ENCODE assay signal across 20 cellular contexts in genomic region chr7:98296833-98297232, GRCh38. TPM values are rescaled to one million over a fixed set of nuclear protein-coding genes. Genes with fewer than 3 reads are reported as not detected.
DNase-seq lines count a peak whose midpoint lies in the region; ATAC-seq and TF ChIP-seq lines count a peak whose summit lies in the region.
"Had no signal": no experiment of that assay in that cellular context is flagged by ENCODE, and none has a peak within 500 bp of the region (broad histone marks: within the 10 kb centered on the region; RNA-seq: fewer than 3 reads in every experiment).

No MANE protein-coding gene starts in this region.

- H4K91ac ChIP-seq in H9 (ENCODE audit: insufficient read length, low read depth, low read length) (no peak overlapping the region), mesenchymal stem cell (ENCODE audit: low read length) (no peak overlapping the region)

- H3K27ac ChIP-seq in H9 (ENCODE audit: insufficient read length, low read depth, low read length), result no peak overlapping the region
- H3K27ac ChIP-seq in VCaP, result peak overlapping the region; percentile 64
- peak overlapping the region; percentile 13 for H3K27ac ChIP-seq in mesenchymal stem cell (ENCODE audit: low read length, poor library complexity, severe bottlenecking)
- peak overlapping the region; percentile 38 to 87 (median 74) for H3K27ac ChIP-seq in thyroid gland

- no peaks in the 10 kb centered on the region for H3K23me2 ChIP-seq in H9 (ENCODE audit: insufficient read length, low read depth, low read length, poor library complexity, severe bottlenecking)

- no peak overlapping the region for H3K56ac ChIP-seq in H9 (ENCODE audit: insufficient read length, low read depth, low read length)

- H2AFZ ChIP-seq in H9 (ENCODE audit: low read length) (no peak overlapping the region), mesenchymal stem cell (ENCODE audit: low read depth, low read length) (no peak overlapping the region)

- no peak overlapping the region for H3K4me3 ChIP-seq in mesenchymal stem cell (ENCODE audit: insufficient read depth in 1 of 2, low read depth in 1 of 2, low read length in 2 of 2)
- H3K4me3 ChIP-seq in thyroid gland (replicated peaks in 1 of 3), result no peak overlapping the region

- peaks cover 10 to 20% of the 10 kb centered on the region in 2 experiments for H3K4me1 Mint-ChIP-seq in H9

- H3K4ac ChIP-seq in H9 (ENCODE audit: low read depth, low read length) (no peak overlapping the region), mesenchymal stem cell (ENCODE audit: low read depth in 1 of 2, low read length in 2 of 2) (no peak overlapping the region)

- H2BK120ac ChIP-seq in H9 (ENCODE audit: low read depth, low read length, poor library complexity, severe bottlenecking), result no peak overlapping the region
- H2BK120ac ChIP-seq in mesenchymal stem cell (ENCODE audit: low read depth, low read length), result no peak overlapping the region

- H3K36me3 ChIP-seq in mesenchymal stem cell (ENCODE audit: control insufficient read depth in 1 of 2, insufficient read depth in 2 of 2, low read depth in 1 of 2, low read length in 2 of 2), result peaks cover 67 to 81% of the 10 kb centered on the region in 2 experiments
- peaks cover 13 to 23% of the 10 kb centered on the region in 2 donors for H3K36me3 ChIP-seq in thyroid gland

- no peaks in the 10 kb centered on the region for H3K9me3 ChIP-seq in H9 (ENCODE audit: control insufficient read depth, low read depth, low read length)
- H3K9me3 ChIP-seq in mesenchymal stem cell (ENCODE audit: control insufficient read depth, low read length), result no peaks in the 10 kb centered on the region
- no peaks in the 10 kb centered on the region for H3K9me3 ChIP-seq in thyroid gland

- H3K4me2 ChIP-seq in H9 (ENCODE audit: insufficient read depth, insufficient read length, low read length), result no peak overlapping the region
- no peak overlapping the region for H3K4me2 ChIP-seq in mesenchymal stem cell (ENCODE audit: low read length, poor library complexity, severe bottlenecking)

- no CpG with 5 or more reads among the region's 12 CpGs for WGBS in H9 (ENCODE audit: extremely low coverage, insufficient read length, low lambda C conversion rate)
- WGBS in mesenchymal stem cell, result 82% methylated on average over 12 of the region's 12 CpGs
- 76 to 97% methylated on average over 11 of the region's 12 CpGs for WGBS in thyroid gland, 2 donors

- H3K79me1 ChIP-seq in H9 (ENCODE audit: insufficient read depth, low read depth, low read length, poor library complexity, severe bottlenecking) (no peaks in the 10 kb centered on the region), mesenchymal stem cell (replicated peaks; ENCODE audit: low read length, poor library complexity, severe bottlenecking) (peaks cover 40% of the 10 kb centered on the region)

- no peak for TF ChIP-seq CTCF in H9 (conservative IDR thresholded peaks at IDR 0.05)
- TF ChIP-seq CTCF in VCaP (conservative IDR thresholded peaks at IDR 0.05), result no peak
- TF ChIP-seq CTCF in thyroid gland (IDR thresholded peaks at IDR 0.05), result no peak

- H4K20me1 ChIP-seq in H9 (ENCODE audit: control insufficient read depth, insufficient read depth, insufficient read length), result no peaks in the 10 kb centered on the region

- H3K14ac ChIP-seq in H9 (ENCODE audit: insufficient read depth, low read length), result no peak overlapping the region
- no peak overlapping the region for H3K14ac ChIP-seq in mesenchymal stem cell (ENCODE audit: low read length in 2 of 2)

- H3K9ac ChIP-seq in H9 (ENCODE audit: extremely low read depth, insufficient read length, low read length) (no peak overlapping the region), mesenchymal stem cell (ENCODE audit: low read length) (no peak overlapping the region)

- no peak for ATAC-seq in HG03045 (IDR thresholded peaks at IDR 0.05; ENCODE audit: unreplicated experiment)
- ATAC-seq: SK-N-SH treated with all-trans-retinoic acid at 6 μM for 48 hours had no signal

- no peak overlapping the region for H3K18ac ChIP-seq in H9 (ENCODE audit: insufficient read length, low read depth, low read length)
- H3K18ac ChIP-seq in mesenchymal stem cell (ENCODE audit: low read depth in 1 of 2, low read length in 2 of 2), result no peak overlapping the region

- H3K27ac Mint-ChIP-seq in H9, result peak overlapping the region; percentile 67 to 94 (median 78); a peak in 4 of 7 replicates

- intact Hi-C loops in thyroid gland (cut with DNase I), result no loop called here

- H3K4me1 ChIP-seq in H9 (ENCODE audit: insufficient read depth, low read length), result no peaks in the 10 kb centered on the region
- H3K4me1 ChIP-seq in mesenchymal stem cell (ENCODE audit: control insufficient read depth, insufficient read depth, low read depth, low read length), result peaks cover 13% of the 10 kb centered on the region
- peaks cover 28 to 41% of the 10 kb centered on the region in 2 donors for H3K4me1 ChIP-seq in thyroid gland

- no peak for DNase-seq in H9
- no peak for DNase-seq in mesenchymal stem cell
- no peak for DNase-seq in thyroid gland
- no peak for DNase-seq in ecto neural progenitor cell (ENCODE audit: low spot score)
- no peak for DNase-seq in NCI-H345 treated with DMSO at 0.1 percent for 48 hours (lab: John Stamatoyannopoulos, UW; ENCODE audit: unreplicated experiment)
- DNase-seq: C1 segment of cervical spinal cord, DMS 273 treated with DMSO at 0.1 percent for 48 hours, DND-41, HCEC 1CT, MM.1S, NCI-H1105, NCI-H2081 treated with DMSO at 0.1 percent for 48 hours, NCI-H510A treated with DMSO at 0.1 percent for 48 hours, NCI-H774, OCI-M1, RPMI8226, SIG-M5 had no signal

- H2BK15ac ChIP-seq in H9 (ENCODE audit: low read depth, low read length) (no peak overlapping the region), mesenchymal stem cell (ENCODE audit: low read depth, poor library complexity, severe bottlenecking) (no peak overlapping the region)

- no peaks in the 10 kb centered on the region for H3K27me3 ChIP-seq in H9 (ENCODE audit: insufficient read depth, low read length)
- no peaks in the 10 kb centered on the region for H3K27me3 ChIP-seq in mesenchymal stem cell (ENCODE audit: control insufficient read depth in 1 of 2, insufficient read depth in 1 of 2, low read length in 2 of 2)
- no peaks in the 10 kb centered on the region for H3K27me3 ChIP-seq in thyroid gland

- no peak overlapping the region for H2BK20ac ChIP-seq in H9 (ENCODE audit: low read depth, low read length, poor library complexity, severe bottlenecking)

- no peak overlapping the region for H2BK5ac ChIP-seq in H9 (ENCODE audit: insufficient read length, low read length)
- no peak overlapping the region for H2BK5ac ChIP-seq in mesenchymal stem cell (ENCODE audit: low read depth, low read length, poor library complexity, severe bottlenecking)

- no peak overlapping the region for H4K5ac ChIP-seq in H9 (ENCODE audit: insufficient read length, low read depth, low read length)

- H2BK12ac ChIP-seq in H9 (ENCODE audit: insufficient read length, low read depth, low read length) (no peak overlapping the region), mesenchymal stem cell (ENCODE audit: low read length in 2 of 2) (no peak overlapping the region)

- no peaks in the 10 kb centered on the region for H3K27me3 Mint-ChIP-seq in H9 (ENCODE audit: low read depth)

- H3K79me2 ChIP-seq in H9 (ENCODE audit: insufficient read depth, low read length), result no peaks in the 10 kb centered on the region

- no peak overlapping the region for H3T11ph ChIP-seq in H9 (ENCODE audit: low read length)

- H4K8ac ChIP-seq in H9 (replicated peaks; ENCODE audit: insufficient read length, low read depth, low read length) (no peak overlapping the region), mesenchymal stem cell (ENCODE audit: low read length) (peak overlapping the region; percentile 43)

- no peaks in the 10 kb centered on the region for H3K9me3 Mint-ChIP-seq in H9

- H3K23ac ChIP-seq in H9 (ENCODE audit: insufficient read length, low read depth, low read length), result no peak overlapping the region
- no peak overlapping the region for H3K23ac ChIP-seq in mesenchymal stem cell (ENCODE audit: low read length in 2 of 2)

- H3K4me3 Mint-ChIP-seq in H9, result no peak overlapping the region

- H2AK5ac ChIP-seq in H9 (ENCODE audit: insufficient read length, low read length) (no peak overlapping the region), mesenchymal stem cell (ENCODE audit: low read length, severe bottlenecking) (no peak overlapping the region)

- TF ChIP-seq POLR2A in thyroid gland (IDR thresholded peaks at IDR 0.05), result no peak

- peaks cover 21 to 55% (median 53%) of the 10 kb centered on the region in 3 experiments; a peak in 6 of 7 replicates for H3K36me3 Mint-ChIP-seq in H9 (ENCODE audit: insufficient read depth in 1 of 3, low read depth in 3 of 3)

RNA-seq across cellular contexts. Expression of gene BRI3, which starts 15.3 kb away (rescaled TPM):
- total RNA-seq in H9 (2021), result 99.7 and 102 TPM in 2 replicates
- polyA plus RNA-seq in mesenchymal stem cell (2013, experiment 1 of 2), result 768 TPM
- 790 TPM for polyA plus RNA-seq in mesenchymal stem cell (2013, experiment 2 of 2)
- total RNA-seq in thyroid gland, result 10 to 100 TPM; 23.5 to 51.9 (median 38.0) TPM

RNA-seq across cellular contexts. Expression of gene TECPR1, which starts 44.8 kb away (rescaled TPM):
- total RNA-seq in H9 (2021) (13.9 and 15.6 TPM in 2 replicates), thyroid gland (10 to 100 TPM; 19.6 to 61.8 (median 26.3) TPM)
- polyA plus RNA-seq in mesenchymal stem cell (2013, experiment 1 of 2), result 7.4 TPM
- polyA plus RNA-seq in mesenchymal stem cell (2013, experiment 2 of 2), result 7.4 TPM
